ENCODE assay signal across 21 cellular contexts in genomic region chr7:4799508-4800268, GRCh38. TPM values are rescaled to one million over a fixed set of nuclear protein-coding genes. Genes with fewer than 3 reads are reported as not detected.
DNase-seq lines count a peak whose midpoint lies in the region; ATAC-seq, FAIRE-seq and TF ChIP-seq lines count a peak whose summit lies in the region.
"Had no signal": no experiment of that assay in that cellular context is flagged by ENCODE, and none has a peak within 500 bp of the region (broad histone marks: within the 10 kb centered on the region; RNA-seq: fewer than 3 reads in every experiment).

No MANE protein-coding gene starts in this region.

- H3K27me3 ChIP-seq in HepG2 (ENCODE audit: control insufficient read depth in 1 of 2, insufficient read depth in 2 of 2, low read length in 2 of 2) (peaks cover 1 to 12% of the 10 kb centered on the region in 2 experiments; a peak in 2 of 5 replicates), right lobe of liver (no peaks in the 10 kb centered on the region), heart right ventricle (no peaks in the 10 kb centered on the region), aorta (ENCODE audit: control insufficient read depth in 1 of 2, insufficient read depth in 2 of 2, low read length in 1 of 2) (no peaks in the 10 kb centered on the region)
- H3K27me3 ChIP-seq: Peyer's patch, spleen had no signal

- no peaks in the 10 kb centered on the region for H3K79me2 ChIP-seq in HepG2 (ENCODE audit: insufficient read depth, low read length)

- BruUV-seq in HepG2 (replicated peaks; lab: Mats Ljungman, UMichigan), result no TSS peak

- no peak overlapping the region for H3K4me2 ChIP-seq in HepG2 (ENCODE audit: low read depth, low read length)

- no peak overlapping the region for H3K4me3 ChIP-seq in HepG2 (replicated peaks in 1 of 3; ENCODE audit: insufficient read depth in 1 of 3, low read depth in 2 of 3, low read length in 3 of 3)
- no peak overlapping the region for H3K4me3 ChIP-seq in right lobe of liver
- no peak overlapping the region for H3K4me3 ChIP-seq in heart right ventricle
- no peak overlapping the region for H3K4me3 ChIP-seq in aorta (ENCODE audit: low read length in 2 of 2)
- H3K4me3 ChIP-seq: coronary artery, Peyer's patch, spleen had no signal

- no peak for TF ChIP-seq RAD21 in HepG2 (CRISPR knock-in tag; IDR thresholded peaks at IDR 0.05)

- WGBS in HepG2 (ENCODE audit: low lambda C conversion rate), result 87% methylated on average over 5 of the region's 39 CpGs
- WGBS in right lobe of liver (ENCODE audit: insufficient coverage, low coverage, low lambda C conversion rate, missing lambda C conversion rate), result 40% methylated on average over 2 of the region's 39 CpGs
- 69 to 74% methylated on average over 39 of the region's 39 CpGs for WGBS in heart right ventricle, 2 donors
- 84 to 87% methylated on average over 37 to 39 of the region's 39 CpGs for WGBS in aorta, 2 donors

- H3K27ac ChIP-seq in HepG2 (ENCODE audit: extremely low read length, insufficient read depth, low read length), result no peak overlapping the region
- no peak overlapping the region for H3K27ac ChIP-seq in right lobe of liver
- peak overlapping the region in 4 of 10 donors; percentile 8 to 29 (median 18) for H3K27ac ChIP-seq in heart right ventricle
- no peak overlapping the region for H3K27ac ChIP-seq in aorta (ENCODE audit: low read depth in 1 of 2, low read length in 2 of 2)
- H3K27ac ChIP-seq: coronary artery, epithelial cell of prostate, Peyer's patch, spleen had no signal

- TF ChIP-seq POLR2A in HepG2 (IDR thresholded peaks at IDR 0.05; ENCODE audit: insufficient read depth in 1 of 2, low read depth in 2 of 2, low read length in 2 of 2) (no peak), right lobe of liver (IDR thresholded peaks at IDR 0.05) (no peak)

- ATAC-seq in HepG2 (no peak), right lobe of liver (no peak), heart right ventricle (peak; percentile 39 to 77 (median 59)), aorta (ENCODE audit: low FRiP score) (peak; percentile 41)
- ATAC-seq: activated CD4-positive, CD25-positive, alpha-beta regulatory T cell treated with anti-CD3 and anti-CD28 coated beads, Interleukin-2, amount 50 U/mL, for 24 hours had no signal

- H3K36me3 ChIP-seq in HepG2 (replicated peaks in 1 of 2; ENCODE audit: control insufficient read depth in 1 of 2, insufficient read depth in 2 of 2, low read length in 2 of 2) (no peaks in the 10 kb centered on the region), right lobe of liver (no peaks in the 10 kb centered on the region), heart right ventricle (peaks cover 0 to 6% (median 0%) of the 10 kb centered on the region in 9 donors), aorta (ENCODE audit: control insufficient read depth in 1 of 2, insufficient read depth in 2 of 2, low read length in 1 of 2) (no peaks in the 10 kb centered on the region)
- H3K36me3 ChIP-seq: Peyer's patch had no signal

- intact Hi-C loops in HepG2 (cut with micrococcal nuclease; ENCODE audit: unreplicated experiment), result no loop called here
- intact Hi-C loops in right lobe of liver (cut with DNase I), result loop anchor here (5.0 to 10.0 kb wide), 2 partner anchors 283 to 285 kb away; no protein-coding TSS in a partner anchor
- intact Hi-C loops in heart right ventricle (cut with DNase I), result loop anchor here (2.0 to 10.0 kb wide), 6 partner anchors 75 to 288 kb away; partner anchors contain the start of gene RADIL (in 5 of the 10)
- intact Hi-C loops in aorta (cut with DNase I), result loop anchor here (2.0 to 5.0 kb wide), 3 partner anchors 83 to 285 kb away; partner anchors contain the start of gene RADIL (in 2 of the 2)

- no peak for FAIRE-seq in HepG2 (lab: Jason Lieb, UNC)
- FAIRE-seq: astrocyte, D721Med had no signal

- TF ChIP-seq EP300 in HepG2 (IDR thresholded peaks at IDR 0.05; ENCODE audit: low read depth in 2 of 2, low read length in 2 of 2), result no peak
- TF ChIP-seq EP300 in HepG2 (CRISPR knock-in tag; IDR thresholded peaks at IDR 0.05; ENCODE audit: borderline replicate concordance), result no peak

- in situ Hi-C loops in HepG2 (cut with HindIII; ENCODE audit: extremely low pct_ligation_motif_present, low pct_unique_long_range_greater_than_20kb), result loop anchor here (10.0 kb wide), 1 partner anchor 285 kb away; no protein-coding TSS in a partner anchor

- CTCF ChIA-PET in HepG2 (lab: Yijun Ruan, JAX; ENCODE audit: low intra/inter-chr PET ratio, low total read pairs), result interaction anchor here (2.0 kb wide), 1 partner anchor 83 kb away, joined by 13 read pairs; the partner anchor contains the start of gene RADIL

- H2AFZ ChIP-seq in HepG2 (ENCODE audit: low read length), result no peak overlapping the region

- H3K4me1 ChIP-seq in HepG2 (ENCODE audit: insufficient read depth, low read length) (peaks cover 14% of the 10 kb centered on the region), right lobe of liver (no peaks in the 10 kb centered on the region), heart right ventricle (peaks cover 0 to 31% (median 9%) of the 10 kb centered on the region in 9 donors), aorta (ENCODE audit: control insufficient read depth in 1 of 2, insufficient read depth in 2 of 2, low read length in 2 of 2) (no peaks in the 10 kb centered on the region)
- H3K4me1 ChIP-seq: Peyer's patch had no signal

- no peak overlapping the region for H3K9ac ChIP-seq in HepG2 (ENCODE audit: insufficient read depth, low read depth, low read length)

- POLR2A ChIA-PET in HepG2 (lab: Yijun Ruan, JAX), result no interaction called here

- H3K9me3 ChIP-seq in HepG2 (ENCODE audit: low read length) (no peaks in the 10 kb centered on the region), right lobe of liver (no peaks in the 10 kb centered on the region), heart right ventricle (no peaks in the 10 kb centered on the region), aorta (ENCODE audit: control insufficient read depth, low read length) (no peaks in the 10 kb centered on the region)
- H3K9me3 ChIP-seq: Peyer's patch, spleen had no signal

- 0 out of 2 replicates have a peak, but pooled peaks have one; percentile 2 for TF ChIP-seq CTCF in HepG2 (CRISPR knock-in tag; IDR thresholded peaks at IDR 0.05)
- no peak for TF ChIP-seq CTCF in right lobe of liver (IDR thresholded peaks at IDR 0.05)
- TF ChIP-seq CTCF in heart right ventricle (IDR thresholded peaks at IDR 0.05), result no peak

- no peak for DNase-seq in HepG2 (ENCODE audit: low spot score)
- no peak for DNase-seq in right lobe of liver
- peak; percentile 8 for DNase-seq in UCSD-AML1 (lab: John Stamatoyannopoulos, UW; ENCODE audit: unreplicated experiment)
- peak; percentile 60 to 64 for DNase-seq in heart right ventricle
- DNase-seq in aorta, result peak in 1 of 2 donors; percentile 76
- no peak for DNase-seq in Kasumi-1 (lab: John Stamatoyannopoulos, UW)
- no peak for DNase-seq in activated CD4-positive, alpha-beta T cell treated with anti-CD3 and anti-CD28 coated beads for 48 hours
- no peak for DNase-seq in NCI-H128 (lab: John Stamatoyannopoulos, UW; ENCODE audit: unreplicated experiment)
- DNase-seq: activated gamma-delta T cell treated with Interleukin-2 at 50 U/mL for 16 hours; hippocampal formation; NCI-H187; NCI-H526; Peyer's patch; spleen; stimulated activated naive CD4-positive, alpha-beta T cell treated with Interleukin-2 at 50 U/mL for 16 hours; T-helper 1 cell had no signal

- no peaks in the 10 kb centered on the region for H4K20me1 ChIP-seq in HepG2 (ENCODE audit: insufficient read depth, low read length)

TF ChIP-seq in HepG2, 621 proteins besides CTCF, POLR2A, EP300 and RAD21 (continues in another document):
- TF ChIP-seq MAFF (IDR thresholded peaks at IDR 0.05; ENCODE audit: low read depth, low read length) (no peak), MYC (CRISPR knock-in tag; IDR thresholded peaks at IDR 0.05; ENCODE audit: borderline replicate concordance) (peak; percentile 22; the same call in 1 of the 2 replicates)

RNA-seq across cellular contexts. Expression of gene AP5Z1, which starts 24.3 kb away (rescaled TPM):
- total RNA-seq in HepG2 (2016; rRNA removed; fragmentation: Illumina TruSeq; extraction: Trizol) (7.4 and 15.1 TPM in 2 replicates), right lobe of liver (10 to 100 TPM in 5 of 6 experiments, 1 to 10 TPM in 1; 9.7 to 23.6 (median 14.2) TPM), heart right ventricle (10 to 100 TPM in 7 of 10 donors, 1 to 10 TPM in 3; 8.5 to 16.7 (median 12.4) TPM), aorta (10 to 100 TPM; 30.7 to 45.3 TPM)
- total RNA-seq in HepG2 (2016; cell fraction: cytosol; rRNA removed; fragmentation: Illumina TruSeq; extraction: Trizol; ENCODE audit: low read depth), result 3.5 and 6.4 TPM in 2 replicates
- 7.5 and 15.3 TPM in 2 replicates for total RNA-seq in HepG2 (2016; cell fraction: insoluble cytoplasmic fraction; rRNA removed; fragmentation: Illumina TruSeq; extraction: Trizol)
- total RNA-seq in HepG2 (2016; cell fraction: membrane; rRNA removed; fragmentation: Illumina TruSeq; extraction: Trizol), result 4.1 and 5.0 TPM in 2 replicates
- 18.0 and 18.9 TPM in 2 replicates for total RNA-seq in HepG2 (2016; cell fraction: nucleus; rRNA removed; fragmentation: Illumina TruSeq; extraction: Trizol)
- polyA plus RNA-seq in HepG2 (2011; rRNA removed) (9.3 and 16.0 TPM in 2 replicates), heart right ventricle (10 to 100 TPM; 20.0 to 30.9 TPM), aorta (10 to 100 TPM; 12.5 to 99.9 TPM)
- polyA plus RNA-seq in HepG2 (2011; cell fraction: cytosol; rRNA removed), result 3.8 and 7.7 TPM in 2 replicates
- 83.4 and 101 TPM in 2 replicates for polyA plus RNA-seq in HepG2 (2011; cell fraction: nucleus; rRNA removed)
- polyA plus RNA-seq in HepG2 (2012), result 5.9 and 7.4 TPM in 2 replicates
- polyA plus RNA-seq in HepG2 (2016; cell fraction: cytosol; fragmentation: Illumina TruSeq; extraction: Trizol; ENCODE audit: low read depth), result 1.8 and 2.1 TPM in 2 replicates
- 7.7 and 9.3 TPM in 2 replicates for polyA plus RNA-seq in HepG2 (2016; cell fraction: insoluble cytoplasmic fraction; fragmentation: Illumina TruSeq; extraction: Trizol; ENCODE audit: low read depth)
- 3.1 and 4.0 TPM in 2 replicates for polyA plus RNA-seq in HepG2 (2016; cell fraction: membrane; fragmentation: Illumina TruSeq; extraction: Trizol; ENCODE audit: low read depth)
- 42.6 and 43.4 TPM in 2 replicates for polyA plus RNA-seq in HepG2 (2016; cell fraction: nucleus; fragmentation: Illumina TruSeq; extraction: Trizol; ENCODE audit: insufficient read depth, low read depth)
- 14.8 and 17.9 TPM in 2 replicates for polyA minus RNA-seq in HepG2 (2011; rRNA and poly(A)+ RNA removed; ENCODE audit: low replicate concordance)
- polyA minus RNA-seq in HepG2 (2011; cell fraction: cytosol; rRNA and poly(A)+ RNA removed), result 6.2 and 7.0 TPM in 2 replicates
- 28.0 and 28.3 TPM in 2 replicates for polyA minus RNA-seq in HepG2 (2011; cell fraction: nucleus; rRNA and poly(A)+ RNA removed)

Comparison
In these comparisons a context has a peak if more than half of its experiments do, and no peak if none do; other contexts are left out.
1. ATAC-seq: peak in heart right ventricle (8 of 8) and aorta (single experiment); none in HepG2 (single experiment) and right lobe of liver (0 of 4).
2. DNase-seq: peak in UCSD-AML1 (single experiment) and heart right ventricle (2 of 2); none in HepG2 (single experiment), right lobe of liver (0 of 3), Kasumi-1 (0 of 2), activated CD4-positive, alpha-beta T cell treated with anti-CD3 and anti-CD28 coated beads for 48 hours (single experiment) and NCI-H128 (single experiment).